In genomic region chr6:156455847-156456246, GRCh38 we compare ENCODE assay signal across 9 cellular contexts.
"Had no signal": no experiment of that assay in that cellular context is flagged by ENCODE, and none has a peak within 500 bp of the region (broad histone marks: within the 10 kb centered on the region; RNA-seq: fewer than 3 reads in every experiment).

No MANE protein-coding gene starts in this region.

- H3K27ac Mint-ChIP-seq: HFFc6 had no signal

- H3K9me3 ChIP-seq: HAP-1 had no signal

- H3K4me3 ChIP-seq: GM23248, HAP-1, K562 had no signal

- H2AFZ ChIP-seq: GM23248 had no signal

- H3K27ac ChIP-seq: GM23248, HL-60 had no signal

- DNase-seq: GM23248, GOT3, H7, HFFc6, IMR-90 had no signal

- FAIRE-seq: K562 had no signal

- ATAC-seq: HCT116, K562 had no signal

- H3K36me3 ChIP-seq: HAP-1 had no signal

- H3K4me3 Mint-ChIP-seq: HFFc6 had no signal

- H3K4me1 ChIP-seq: HAP-1 had no signal

- H3K9ac ChIP-seq: GM23248 had no signal
